11 cellular contexts compared by ENCODE assay signal in genomic region chr16:2034695-2035430, GRCh38. TPM values are rescaled to one million over a fixed set of nuclear protein-coding genes. Genes with fewer than 3 reads are reported as not detected.
DNase-seq lines count a peak whose midpoint lies in the region; ATAC-seq, FAIRE-seq and TF ChIP-seq lines count a peak whose summit lies in the region.
"Had no signal": no experiment of that assay in that cellular context is flagged by ENCODE, and none has a peak within 500 bp of the region (broad histone marks: within the 10 kb centered on the region; RNA-seq: fewer than 3 reads in every experiment).

No MANE protein-coding gene starts in this region.

- POLR2A ChIA-PET in CD8-positive, alpha-beta memory T cell (lab: Charles Lee) = interaction anchor here (2.0 kb wide), 1 partner anchor 13 kb away, joined by 6 read pairs; the partner anchor contains the start of genes NTHL1 and TSC2

- H3K36me3 ChIP-seq in CD8-positive, alpha-beta memory T cell (ENCODE audit: insufficient read depth, low read length) = no peaks in the 10 kb centered on the region
- H3K36me3 ChIP-seq in astrocyte (ENCODE audit: insufficient read depth, low read length) (no peaks in the 10 kb centered on the region), lower lobe of right lung (peaks cover 45% of the 10 kb centered on the region), spleen (peaks cover 0 to 34% (median 4%) of the 10 kb centered on the region in 6 donors)

- H4K20me1 ChIP-seq in astrocyte (ENCODE audit: insufficient read depth, low read length) = peaks cover 4% of the 10 kb centered on the region

- no peaks in the 10 kb centered on the region for H3K36me3 Mint-ChIP-seq in CD8-positive, alpha-beta memory T cell
- H3K36me3 Mint-ChIP-seq in astrocyte (ENCODE audit: low read depth, unreplicated experiment) = no peaks in the 10 kb centered on the region
- H3K36me3 Mint-ChIP-seq: CD4-positive, alpha-beta memory T cell had no signal

- H2AFZ ChIP-seq in astrocyte (ENCODE audit: low read depth, low read length) = no peak overlapping the region

- no peaks in the 10 kb centered on the region for H3K4me1 ChIP-seq in CD8-positive, alpha-beta memory T cell (ENCODE audit: insufficient read depth, low read length)
- H3K4me1 ChIP-seq in astrocyte (ENCODE audit: insufficient read depth, low read length) (peaks cover 66% of the 10 kb centered on the region), lower lobe of right lung (peaks cover 87% of the 10 kb centered on the region), spleen (peaks cover 21 to 97% (median 81%) of the 10 kb centered on the region in 6 donors), foreskin keratinocyte (peaks cover 8% of the 10 kb centered on the region)

- H3K27ac Mint-ChIP-seq in CD8-positive, alpha-beta memory T cell = no peak overlapping the region
- H3K27ac Mint-ChIP-seq in astrocyte (ENCODE audit: unreplicated experiment) = no peak overlapping the region
- H3K27ac Mint-ChIP-seq: CD4-positive, alpha-beta memory T cell had no signal

- H3K4me3 Mint-ChIP-seq in CD8-positive, alpha-beta memory T cell = no peak overlapping the region
- peak overlapping the region; percentile 67 for H3K4me3 Mint-ChIP-seq in astrocyte (ENCODE audit: unreplicated experiment)
- H3K4me3 Mint-ChIP-seq: CD4-positive, alpha-beta memory T cell had no signal

- 73 to 83% (median 77%) methylated on average over 14 to 17 of the region's 17 CpGs for WGBS in spleen, 5 donors

- no peak overlapping the region for H3K4me3 ChIP-seq in CD8-positive, alpha-beta memory T cell (ENCODE audit: low read length)
- H3K4me3 ChIP-seq in astrocyte (ENCODE audit: insufficient read depth, low read depth, low read length) = peak overlapping the region; percentile 39
- H3K4me3 ChIP-seq in lower lobe of right lung = peak overlapping the region; percentile 55
- H3K4me3 ChIP-seq in spleen = peak overlapping the region in 4 of 8 donors; percentile 12 to 49 (median 31)

- ATAC-seq in lower lobe of right lung (no peak), foreskin keratinocyte (no peak), GM18519 (IDR thresholded peaks at IDR 0.05; ENCODE audit: low FRiP score, unreplicated experiment) (no peak)

- intact Hi-C loops in lower lobe of right lung (cut with DNase I) = no loop called here
- intact Hi-C loops in spleen (cut with DNase I; ENCODE audit: low total_unique reads) = no loop called here

- DNase-seq in CD8-positive, alpha-beta memory T cell = no peak
- DNase-seq in astrocyte (ENCODE audit: low read depth) (no peak), lower lobe of right lung (no peak), spleen (no peak), foreskin keratinocyte (no peak), LoVo (ENCODE audit: low spot score) (no peak)
- no peak for DNase-seq in activated CD8-positive, alpha-beta memory T cell treated with anti-CD3 and anti-CD28 coated beads, Interleukin-2, amount 50 U/mL, for 48 hours
- DNase-seq: CD4-positive, alpha-beta memory T cell; NCI-H748 treated with DMSO at 0.1 percent for 48 hours had no signal

- no peaks in the 10 kb centered on the region for H3K9me3 ChIP-seq in CD8-positive, alpha-beta memory T cell (ENCODE audit: low read length)
- no peaks in the 10 kb centered on the region for H3K9me3 ChIP-seq in astrocyte (ENCODE audit: insufficient read depth, low read depth, low read length)
- H3K9me3 ChIP-seq in lower lobe of right lung = no peaks in the 10 kb centered on the region
- no peaks in the 10 kb centered on the region for H3K9me3 ChIP-seq in spleen

- CTCF ChIA-PET in CD8-positive, alpha-beta memory T cell (lab: Charles Lee) = no interaction called here

- peaks cover 46% of the 10 kb centered on the region for H3K79me2 ChIP-seq in astrocyte (ENCODE audit: insufficient read depth, low read length)

- H3K27me3 ChIP-seq in CD8-positive, alpha-beta memory T cell (ENCODE audit: insufficient read depth, low read length, poor library complexity, severe bottlenecking) = no peaks in the 10 kb centered on the region
- no peaks in the 10 kb centered on the region for H3K27me3 ChIP-seq in astrocyte (ENCODE audit: insufficient read depth, low read length)
- H3K27me3 ChIP-seq in lower lobe of right lung (ENCODE audit: low read depth) = no peaks in the 10 kb centered on the region
- H3K27me3 ChIP-seq in spleen (replicated peaks in 1 of 7) = peaks cover 0 to 13% (median 0%) of the 10 kb centered on the region in 7 donors
- H3K27me3 ChIP-seq in foreskin keratinocyte = no peaks in the 10 kb centered on the region

- TF ChIP-seq POLR2A in spleen (IDR thresholded peaks at IDR 0.05) = no peak

- TF ChIP-seq CTCF in astrocyte (IDR thresholded peaks at IDR 0.05; ENCODE audit: insufficient read depth, low read depth, low read length) (no peak), lower lobe of right lung (IDR thresholded peaks at IDR 0.05) (no peak), spleen (IDR thresholded peaks at IDR 0.05 in 8 of 11, conservative IDR thresholded peaks at IDR 0.05 in 3 of 11) (no peak), foreskin keratinocyte (conservative IDR thresholded peaks at IDR 0.05) (no peak)

- H3K27me3 Mint-ChIP-seq in CD8-positive, alpha-beta memory T cell = no peaks in the 10 kb centered on the region
- H3K27me3 Mint-ChIP-seq in astrocyte (ENCODE audit: low read depth, unreplicated experiment) = no peaks in the 10 kb centered on the region
- H3K27me3 Mint-ChIP-seq: CD4-positive, alpha-beta memory T cell had no signal

- no peaks in the 10 kb centered on the region for H3K4me1 Mint-ChIP-seq in CD8-positive, alpha-beta memory T cell
- H3K4me1 Mint-ChIP-seq in astrocyte (ENCODE audit: low read depth, unreplicated experiment) = peaks cover 15% of the 10 kb centered on the region
- H3K4me1 Mint-ChIP-seq: CD4-positive, alpha-beta memory T cell had no signal

- H3K27ac ChIP-seq in CD8-positive, alpha-beta memory T cell (ENCODE audit: low read depth, low read length) = peak overlapping the region; percentile 43
- H3K27ac ChIP-seq in astrocyte (ENCODE audit: low read depth, low read length) (peak overlapping the region; percentile 90), lower lobe of right lung (peak overlapping the region; percentile 92), spleen (peak overlapping the region; percentile 53 to 85 (median 78)), foreskin keratinocyte (no peak overlapping the region)

- no peak for FAIRE-seq in astrocyte (lab: Jason Lieb, UNC)
- FAIRE-seq: GM19239 had no signal

- peak overlapping the region; percentile 75 for H3K9ac ChIP-seq in astrocyte (ENCODE audit: low read length)

- H3K9me3 Mint-ChIP-seq in CD8-positive, alpha-beta memory T cell = no peaks in the 10 kb centered on the region
- H3K9me3 Mint-ChIP-seq in astrocyte (ENCODE audit: unreplicated experiment) = no peaks in the 10 kb centered on the region
- H3K9me3 Mint-ChIP-seq: CD4-positive, alpha-beta memory T cell had no signal

- peak overlapping the region; percentile 84 for H3K4me2 ChIP-seq in astrocyte (ENCODE audit: low read length)

RNA-seq across cellular contexts. Expression of gene NHERF2, which starts 8.2 kb away (rescaled TPM):
- 1 to 10 TPM; 3.0 to 4.1 TPM for total RNA-seq in CD8-positive, alpha-beta memory T cell
- polyA plus RNA-seq in CD8-positive, alpha-beta memory T cell = 0.51 TPM
- total RNA-seq in astrocyte (92.5 and 106 TPM in 2 replicates), lower lobe of right lung (343 TPM), spleen (100 to 1,000 TPM in 4 of 7 donors, 10 to 100 TPM in 3; 62.4 to 179 (median 126) TPM), foreskin keratinocyte (12.8 and 14.7 TPM in 2 replicates)
- polyA plus RNA-seq in spleen (100 to 1,000 TPM in 1 of 3 donors, 10 to 100 TPM in 2; 64.6 to 218 (median 71.2) TPM), foreskin keratinocyte (21.5 and 25.7 TPM in 2 replicates)

RNA-seq across cellular contexts. Expression of gene NTHL1, which starts 12.8 kb away (rescaled TPM):
- total RNA-seq in CD8-positive, alpha-beta memory T cell = 10 to 100 TPM; 28.7 to 29.5 TPM
- polyA plus RNA-seq in CD8-positive, alpha-beta memory T cell = 16.3 TPM
- total RNA-seq in astrocyte (13.2 and 13.7 TPM in 2 replicates), lower lobe of right lung (24.3 TPM), spleen (10 to 100 TPM in 6 of 7 donors, 1 to 10 TPM in 1; 9.6 to 29.6 (median 20.0) TPM), foreskin keratinocyte (33.6 and 35.3 TPM in 2 replicates)
- polyA plus RNA-seq in spleen (10 to 100 TPM; 31.3 to 52.1 (median 37.0) TPM), foreskin keratinocyte (39.0 and 41.6 TPM in 2 replicates)

RNA-seq across cellular contexts. Expression of gene TSC2, which starts 12.9 kb away (rescaled TPM):
- 10 to 100 TPM; 79.3 to 86.3 TPM for total RNA-seq in CD8-positive, alpha-beta memory T cell
- polyA plus RNA-seq in CD8-positive, alpha-beta memory T cell = 46.4 TPM
- total RNA-seq in astrocyte (89.5 and 94.6 TPM in 2 replicates), lower lobe of right lung (123 TPM), spleen (100 to 1,000 TPM in 4 of 7 donors, 10 to 100 TPM in 3; 63.8 to 185 (median 103) TPM), foreskin keratinocyte (34.0 and 40.7 TPM in 2 replicates)
- polyA plus RNA-seq in spleen (10 to 100 TPM; 20.7 to 82.0 (median 53.3) TPM), foreskin keratinocyte (25.6 and 28.8 TPM in 2 replicates)

RNA-seq across cellular contexts. Expression of gene NPW, which starts 15.3 kb away (rescaled TPM):
- total RNA-seq in CD8-positive, alpha-beta memory T cell = 10 to 100 TPM in 1 of 2 experiments, 1 to 10 TPM in 1; 9.4 to 12.5 TPM
- polyA plus RNA-seq in CD8-positive, alpha-beta memory T cell = not detected
- 2.1 and 2.9 TPM in 2 replicates for total RNA-seq in astrocyte
- total RNA-seq in lower lobe of right lung = not detected
- total RNA-seq in spleen = 1 to 10 TPM in 1 of 7 donors, under 1 TPM in 3, not detected in 3; 0.51 to 1.9 (median 0.89) TPM
- 1 to 10 TPM in 2 of 3 donors, under 1 TPM in 1; 0.30 to 2.5 (median 2.3) TPM for polyA plus RNA-seq in spleen
- 0.60 and 0.78 TPM in 2 replicates for total RNA-seq in foreskin keratinocyte
- 1.9 and 2.0 TPM in 2 replicates for polyA plus RNA-seq in foreskin keratinocyte
- total RNA-seq: CD4-positive, alpha-beta memory T cell had no signal
- polyA plus RNA-seq: CD4-positive, alpha-beta memory T cell had no signal

RNA-seq across cellular contexts. Expression of gene ZNF598, which starts 25.2 kb away (rescaled TPM):
- total RNA-seq in CD8-positive, alpha-beta memory T cell = 10 to 100 TPM; 91.8 to 96.6 TPM
- 11.3 TPM for polyA plus RNA-seq in CD8-positive, alpha-beta memory T cell
- total RNA-seq in astrocyte = 46.0 and 50.0 TPM in 2 replicates
- total RNA-seq in lower lobe of right lung = 27.2 TPM
- 10 to 100 TPM; 34.6 to 56.2 (median 47.2) TPM for total RNA-seq in spleen
- polyA plus RNA-seq in spleen = 10 to 100 TPM; 21.8 to 45.5 (median 29.0) TPM
- 58.5 and 67.3 TPM in 2 replicates for total RNA-seq in foreskin keratinocyte
- 52.3 and 60.4 TPM in 2 replicates for polyA plus RNA-seq in foreskin keratinocyte
